16 cellular contexts compared by ENCODE assay signal in the genomic region with DNA sequence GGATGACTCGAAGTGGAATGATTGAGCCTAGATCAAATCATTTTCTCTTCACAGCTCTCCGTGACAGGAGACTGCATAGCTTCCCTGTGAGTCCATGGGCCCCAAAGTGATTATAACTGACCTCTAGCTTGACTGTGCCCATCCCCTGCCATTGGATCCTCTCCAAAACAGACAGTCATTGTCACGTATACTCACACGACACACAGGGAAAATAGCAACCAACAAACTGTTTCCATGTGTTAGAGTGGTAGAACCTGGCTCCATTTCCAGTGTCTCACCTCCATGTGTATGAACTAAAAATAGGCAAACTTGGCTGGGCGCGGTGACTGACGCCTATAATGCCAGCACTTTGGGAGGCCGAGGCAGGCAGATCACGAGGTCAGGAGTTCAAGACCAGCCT. TPM values are rescaled to one million over a fixed set of nuclear protein-coding genes. Genes with fewer than 3 reads are reported as not detected.
A peak's percentile ranks its signal among the peaks of the same experiment; 100 is the strongest.
DNase-seq lines count a peak whose midpoint lies in the region; ATAC-seq, FAIRE-seq and TF ChIP-seq lines count a peak whose summit lies in the region.
"Had no signal": no experiment of that assay in that cellular context is flagged by ENCODE, and none has a peak within 500 bp of the region (broad histone marks: within the 10 kb centered on the region; RNA-seq: fewer than 3 reads in every experiment).

No MANE protein-coding gene starts in this region.

- no peaks in the 10 kb centered on the region for H3K27me3 ChIP-seq in adipocyte (replicated peaks; ENCODE audit: control insufficient read depth, insufficient read depth, low read length)
- no peaks in the 10 kb centered on the region for H3K27me3 ChIP-seq in left ventricle myocardium inferior (ENCODE audit: low read depth)
- no peaks in the 10 kb centered on the region for H3K27me3 ChIP-seq in HepG2 (ENCODE audit: control insufficient read depth in 1 of 2, insufficient read depth in 2 of 2, low read length in 2 of 2)
- H3K27me3 ChIP-seq in breast epithelium: no peaks in the 10 kb centered on the region

- no peaks in the 10 kb centered on the region for H3K9me3 Mint-ChIP-seq in activated CD4-positive, alpha-beta T cell treated with anti-CD3 and anti-CD28 coated beads, Interleukin-2, amount 10 ng/mL, durations not matched to agents 24 days and 14 days
- H3K9me3 Mint-ChIP-seq: T-helper 1 cell treated with Interleukin-12 subunit alpha and Interleukin-12 subunit beta and Interleukin-4 antibody, amounts not matched to agents 30 μg/mL and 1 μg/mL, for 36 hours had no signal

- H3K9ac ChIP-seq in adipocyte (ENCODE audit: low read length) (peak overlapping the region; percentile 56), HepG2 (ENCODE audit: insufficient read depth, low read depth, low read length) (no peak overlapping the region)
- H3K9ac ChIP-seq: KMS-11 had no signal

- peak overlapping the region; percentile 91 for H3K27ac ChIP-seq in left ventricle myocardium inferior (replicated peaks)
- no peak overlapping the region for H3K27ac ChIP-seq in HepG2 (ENCODE audit: extremely low read length, insufficient read depth, low read length)
- H3K27ac ChIP-seq in breast epithelium: no peak overlapping the region
- H3K27ac ChIP-seq: KMS-11 had no signal

- 96% methylated on average over 9 of the region's 9 CpGs for WGBS in HepG2 (ENCODE audit: low lambda C conversion rate)

- no peak overlapping the region for H3K27ac Mint-ChIP-seq in activated CD4-positive, alpha-beta T cell treated with anti-CD3 and anti-CD28 coated beads, Interleukin-2, amount 10 ng/mL, durations not matched to agents 24 days and 14 days
- H3K27ac Mint-ChIP-seq: T-helper 1 cell treated with Interleukin-12 subunit alpha and Interleukin-12 subunit beta and Interleukin-4 antibody, amounts not matched to agents 30 μg/mL and 1 μg/mL, for 36 hours had no signal

- no TSS peak for BruUV-seq in HepG2 (replicated peaks; lab: Mats Ljungman, UMichigan)

- no peak for TF ChIP-seq EP300 in HepG2 (IDR thresholded peaks at IDR 0.05; ENCODE audit: low read depth in 2 of 2, low read length in 2 of 2)
- TF ChIP-seq EP300 in HepG2 (CRISPR knock-in tag; IDR thresholded peaks at IDR 0.05; ENCODE audit: borderline replicate concordance): no peak

- H3K36me3 ChIP-seq in adipocyte (ENCODE audit: control insufficient read depth, insufficient read depth, low read length, severe bottlenecking): peaks cover 2% of the 10 kb centered on the region
- no peaks in the 10 kb centered on the region for H3K36me3 ChIP-seq in left ventricle myocardium inferior
- H3K36me3 ChIP-seq in HepG2 (replicated peaks in 1 of 2; ENCODE audit: control insufficient read depth in 1 of 2, insufficient read depth in 2 of 2, low read length in 2 of 2): peaks cover 14 to 47% of the 10 kb centered on the region in 2 experiments
- no peaks in the 10 kb centered on the region for H3K36me3 ChIP-seq in breast epithelium

- intact Hi-C loops in left ventricle myocardium inferior (cut with micrococcal nuclease) (no loop called here), HepG2 (cut with micrococcal nuclease; ENCODE audit: unreplicated experiment) (no loop called here), breast epithelium (cut with DNase I; ENCODE audit: low total_unique reads) (no loop called here)
- intact Hi-C loops in activated CD4-positive, alpha-beta T cell treated with anti-CD3 and anti-CD28 coated beads, Interleukin-2, amount 10 ng/mL, durations not matched to agents 24 days and 14 days (cut with micrococcal nuclease): no loop called here

- peaks cover 24% of the 10 kb centered on the region for H3K36me3 Mint-ChIP-seq in activated CD4-positive, alpha-beta T cell treated with anti-CD3 and anti-CD28 coated beads, Interleukin-2, amount 10 ng/mL, durations not matched to agents 24 days and 14 days (ENCODE audit: low read depth)

- DNase-seq in ACHN (peak; percentile 22), HK-2 (ENCODE audit: unreplicated experiment) (peak; percentile 61), adipocyte (ENCODE audit: low read depth) (peak; percentile 78), left ventricle myocardium inferior (peak; percentile 66), HepG2 (ENCODE audit: low spot score) (no peak), breast epithelium (ENCODE audit: low spot score in 2 of 2) (no peak), NCI-H82 treated with DMSO at 0.1 percent for 48 hours (lab: John Stamatoyannopoulos, UW; ENCODE audit: unreplicated experiment) (no peak)
- DNase-seq in activated CD4-positive, alpha-beta T cell treated with anti-CD3 and anti-CD28 coated beads, Interleukin-2, amount 10 ng/mL, durations not matched to agents 24 days and 14 days: no peak
- DNase-seq: activated CD4-positive, alpha-beta T cell treated with anti-CD3 and anti-CD28 coated beads, Interleukin-2, amount 50 U/mL, for 4 hours; activated effector memory CD4-positive, alpha-beta T cell treated with anti-CD3 and anti-CD28 coated beads, Interleukin-2, amount 50 U/mL, for 16 hours; NCI-H2081 treated with DMSO at 0.1 percent for 48 hours; stimulated activated CD4-positive, alpha-beta T cell treated with anti-CD3 and anti-CD28 coated beads, Interleukin-12 subunit alpha, Interleukin-12 subunit beta, amount 100 ng/mL, for 4 hours had no signal

- H3K4me3 ChIP-seq in adipocyte (ENCODE audit: low read length) (peak overlapping the region; percentile 3), left ventricle myocardium inferior (no peak overlapping the region), HepG2 (replicated peaks in 1 of 3; ENCODE audit: insufficient read depth in 1 of 3, low read depth in 2 of 3, low read length in 3 of 3) (no peak overlapping the region), breast epithelium (no peak overlapping the region)

- TF ChIP-seq POLR2A in HepG2 (IDR thresholded peaks at IDR 0.05; ENCODE audit: insufficient read depth in 1 of 2, low read depth in 2 of 2, low read length in 2 of 2) (no peak), breast epithelium (IDR thresholded peaks at IDR 0.05) (no peak)

- FAIRE-seq in HepG2 (lab: Jason Lieb, UNC): no peak
- FAIRE-seq: GM18507 had no signal

- H3K4me1 ChIP-seq in adipocyte (ENCODE audit: control insufficient read depth, insufficient read depth, low read length): peaks cover 72% of the 10 kb centered on the region
- peaks cover 94% of the 10 kb centered on the region for H3K4me1 ChIP-seq in left ventricle myocardium inferior
- peaks cover 23% of the 10 kb centered on the region for H3K4me1 ChIP-seq in HepG2 (ENCODE audit: insufficient read depth, low read length)
- H3K4me1 ChIP-seq in breast epithelium: peaks cover 0 to 8% of the 10 kb centered on the region in 2 donors

- no peaks in the 10 kb centered on the region for H3K9me3 ChIP-seq in adipocyte (ENCODE audit: control insufficient read depth, low read length)
- no peaks in the 10 kb centered on the region for H3K9me3 ChIP-seq in left ventricle myocardium inferior (replicated peaks)
- H3K9me3 ChIP-seq in HepG2 (ENCODE audit: low read length): no peaks in the 10 kb centered on the region
- no peaks in the 10 kb centered on the region for H3K9me3 ChIP-seq in breast epithelium

- ATAC-seq in HepG2: no peak

- in situ Hi-C loops in ACHN (cut with HindIII; ENCODE audit: low pct_ligation_motif_present, low pct_unique_long_range_greater_than_20kb, low sequenced_read_pairs): no loop called here
- in situ Hi-C loops in HepG2 (cut with HindIII; ENCODE audit: extremely low pct_ligation_motif_present, low pct_unique_long_range_greater_than_20kb): no loop called here

- H3K4me3 Mint-ChIP-seq in activated CD4-positive, alpha-beta T cell treated with anti-CD3 and anti-CD28 coated beads, Interleukin-2, amount 10 ng/mL, durations not matched to agents 24 days and 14 days: no peak overlapping the region
- H3K4me3 Mint-ChIP-seq: T-helper 1 cell treated with Interleukin-12 subunit alpha and Interleukin-12 subunit beta and Interleukin-4 antibody, amounts not matched to agents 30 μg/mL and 1 μg/mL, for 36 hours had no signal

- no peaks in the 10 kb centered on the region for H3K27me3 Mint-ChIP-seq in activated CD4-positive, alpha-beta T cell treated with anti-CD3 and anti-CD28 coated beads, Interleukin-2, amount 10 ng/mL, durations not matched to agents 24 days and 14 days

- H4K20me1 ChIP-seq in HepG2 (ENCODE audit: insufficient read depth, low read length): no peaks in the 10 kb centered on the region

- peaks cover 15% of the 10 kb centered on the region for H3K79me2 ChIP-seq in HepG2 (ENCODE audit: insufficient read depth, low read length)

- TF ChIP-seq RAD21 in HepG2 (CRISPR knock-in tag; IDR thresholded peaks at IDR 0.05): no peak

- CTCF ChIA-PET in HepG2 (lab: Yijun Ruan, JAX; ENCODE audit: low intra/inter-chr PET ratio, low total read pairs): no interaction called here

- no peak overlapping the region for H2AFZ ChIP-seq in HepG2 (ENCODE audit: low read length)

- H3K4me2 ChIP-seq in HepG2 (ENCODE audit: low read depth, low read length): no peak overlapping the region
- H3K4me2 ChIP-seq: KMS-11 had no signal

- H3K4me1 Mint-ChIP-seq in activated CD4-positive, alpha-beta T cell treated with anti-CD3 and anti-CD28 coated beads, Interleukin-2, amount 10 ng/mL, durations not matched to agents 24 days and 14 days: peaks cover 35% of the 10 kb centered on the region

- TF ChIP-seq CTCF in left ventricle myocardium inferior (IDR thresholded peaks at IDR 0.05; ENCODE audit: borderline replicate concordance) (no peak), HepG2 (CRISPR knock-in tag; IDR thresholded peaks at IDR 0.05) (no peak), breast epithelium (IDR thresholded peaks at IDR 0.05) (no peak)

- POLR2A ChIA-PET in HepG2 (lab: Yijun Ruan, JAX): no interaction called here

RNA-seq across cellular contexts. Expression of a gene that starts 48.8 kb away (rescaled TPM):
- total RNA-seq in left ventricle myocardium inferior (not detected), HepG2 (2016; rRNA removed; fragmentation: Illumina TruSeq; extraction: Trizol) (0.29 and 0.35 TPM in 2 replicates), breast epithelium (1 to 10 TPM in 1 of 3 donors, not detected in 2; 2.5 TPM)
- 0.21 and 0.47 TPM in 2 replicates for total RNA-seq in activated CD4-positive, alpha-beta T cell treated with anti-CD3 and anti-CD28 coated beads, Interleukin-2, amount 10 ng/mL, durations not matched to agents 24 days and 14 days
- total RNA-seq in HepG2 (2016; cell fraction: cytosol; rRNA removed; fragmentation: Illumina TruSeq; extraction: Trizol; ENCODE audit: low read depth): 0.26 and 0.51 TPM in 2 replicates
- 0.16 and 0.30 TPM in 2 replicates for total RNA-seq in HepG2 (2016; cell fraction: insoluble cytoplasmic fraction; rRNA removed; fragmentation: Illumina TruSeq; extraction: Trizol)
- 0.59 and 0.76 TPM in 2 replicates for total RNA-seq in HepG2 (2016; cell fraction: membrane; rRNA removed; fragmentation: Illumina TruSeq; extraction: Trizol)
- total RNA-seq in HepG2 (2016; cell fraction: nucleus; rRNA removed; fragmentation: Illumina TruSeq; extraction: Trizol): not detected in 2 replicates
- 2.9 and 3.9 TPM in 2 replicates for polyA plus RNA-seq in HepG2 (2011; rRNA removed)
- 2.3 and 4.0 TPM in 2 replicates for polyA plus RNA-seq in HepG2 (2011; cell fraction: cytosol; rRNA removed)
- polyA plus RNA-seq in HepG2 (2011; cell fraction: nucleus; rRNA removed): 13.1 and 15.5 TPM in 2 replicates
- polyA plus RNA-seq in HepG2 (2012): 1.2 and 2.2 TPM in 2 replicates
- 0.76 and 1.1 TPM in 2 replicates for polyA plus RNA-seq in HepG2 (2016; cell fraction: cytosol; fragmentation: Illumina TruSeq; extraction: Trizol; ENCODE audit: low read depth)
- 0.19 and 0.53 TPM in 2 replicates for polyA plus RNA-seq in HepG2 (2016; cell fraction: insoluble cytoplasmic fraction; fragmentation: Illumina TruSeq; extraction: Trizol; ENCODE audit: low read depth)
- 0.69 and 1.1 TPM in 2 replicates for polyA plus RNA-seq in HepG2 (2016; cell fraction: membrane; fragmentation: Illumina TruSeq; extraction: Trizol; ENCODE audit: low read depth)
- 1.2 TPM in 1 of 2 replicates, not detected in the other for polyA plus RNA-seq in HepG2 (2016; cell fraction: nucleus; fragmentation: Illumina TruSeq; extraction: Trizol; ENCODE audit: insufficient read depth, low read depth)
- 0.70 and 4.4 TPM in 2 replicates for polyA minus RNA-seq in HepG2 (2011; rRNA and poly(A)+ RNA removed; ENCODE audit: low replicate concordance)
- 1.1 and 2.8 TPM in 2 replicates for polyA minus RNA-seq in HepG2 (2011; cell fraction: cytosol; rRNA and poly(A)+ RNA removed)
- polyA minus RNA-seq in HepG2 (2011; cell fraction: nucleus; rRNA and poly(A)+ RNA removed): 0.99 and 1.8 TPM in 2 replicates
- total RNA-seq: ureter had no signal

Comparison
In these comparisons a context has a peak if more than half of its experiments do, and no peak if none do; other contexts are left out.
1. DNase-seq: peak in ACHN (single experiment), HK-2 (single experiment), adipocyte (single experiment) and left ventricle myocardium inferior (single experiment); none in activated CD4-positive, alpha-beta T cell treated with anti-CD3 and anti-CD28 coated beads, Interleukin-2, amount 10 ng/mL, durations not matched to agents 24 days and 14 days (single experiment), HepG2 (single experiment), breast epithelium (0 of 2) and NCI-H82 treated with DMSO at 0.1 percent for 48 hours (single experiment).